ENCODE assay signal across 7 cellular contexts in genomic region chr22:40584766-40585165, GRCh38. TPM values are rescaled to one million over a fixed set of nuclear protein-coding genes. Genes with fewer than 3 reads are reported as not detected.
A peak's percentile ranks its signal among the peaks of the same experiment; 100 is the strongest.
DNase-seq lines count a peak whose midpoint lies in the region; ATAC-seq and TF ChIP-seq lines count a peak whose summit lies in the region.
"Not testable (repeated sequence)": the region's sequence is repeated elsewhere in the genome, so short reads cannot be mapped to it uniquely, and the experiment has no call there.

No MANE protein-coding gene starts in this region.

- not testable (repeated sequence) for H3K9me3 Mint-ChIP-seq in CD4-positive, CD25-positive, alpha-beta regulatory T cell; activated CD4-positive, alpha-beta T cell treated with anti-CD3 and anti-CD28 coated beads for 36 hours (ENCODE audit: low read depth); activated T-helper 1 cell treated with anti-CD3 and anti-CD28 coated beads, Interleukin-12 subunit alpha, Interleukin-12 subunit beta, Interleukin-2, Interleukin-4 antibody, amounts not matched to agents 30 ng/mL and 10 ng/mL and 1 ng/mL, durations not matched to agents 14 hours and 24 hours and 36 hours; chondrocyte (ENCODE audit: low read depth); stimulated activated memory B cell treated with anti-CD40 and anti-IgM and Interleukin-4, amounts not matched to agents 10 μg/mL and 1 μg/mL and 100 μg/mL, for 72 hours
- H3K9me3 Mint-ChIP-seq in nephron progenitor cell = peaks cover 24% of the 10 kb centered on the region

- H3K4me3 Mint-ChIP-seq in CD4-positive, CD25-positive, alpha-beta regulatory T cell; activated CD4-positive, alpha-beta T cell treated with anti-CD3 and anti-CD28 coated beads for 36 hours; activated T-helper 1 cell treated with anti-CD3 and anti-CD28 coated beads, Interleukin-12 subunit alpha, Interleukin-12 subunit beta, Interleukin-2, Interleukin-4 antibody, amounts not matched to agents 30 ng/mL and 10 ng/mL and 1 ng/mL, durations not matched to agents 14 hours and 24 hours and 36 hours; chondrocyte (ENCODE audit: unreplicated experiment); nephron progenitor cell; stimulated activated memory B cell treated with anti-CD40 and anti-IgM and Interleukin-4, amounts not matched to agents 10 μg/mL and 1 μg/mL and 100 μg/mL, for 72 hours: not testable (repeated sequence)

- peak overlapping the region in 2 of 3 donors; percentile 5 to 12 for H3K27ac Mint-ChIP-seq in CD4-positive, CD25-positive, alpha-beta regulatory T cell
- peak overlapping the region; percentile 5 for H3K27ac Mint-ChIP-seq in activated CD4-positive, alpha-beta T cell treated with anti-CD3 and anti-CD28 coated beads for 36 hours
- peak overlapping the region; percentile 30 for H3K27ac Mint-ChIP-seq in activated T-helper 1 cell treated with anti-CD3 and anti-CD28 coated beads, Interleukin-12 subunit alpha, Interleukin-12 subunit beta, Interleukin-2, Interleukin-4 antibody, amounts not matched to agents 30 ng/mL and 10 ng/mL and 1 ng/mL, durations not matched to agents 14 hours and 24 hours and 36 hours
- H3K27ac Mint-ChIP-seq in chondrocyte (ENCODE audit: unreplicated experiment) (peak overlapping the region; percentile 77), nephron progenitor cell (peak overlapping the region; percentile 37)
- peak overlapping the region; percentile 7 for H3K27ac Mint-ChIP-seq in stimulated activated memory B cell treated with anti-CD40 and anti-IgM and Interleukin-4, amounts not matched to agents 10 μg/mL and 1 μg/mL and 100 μg/mL, for 72 hours

- POLR2A ChIA-PET in activated CD4-positive, alpha-beta T cell treated with anti-CD3 and anti-CD28 coated beads for 36 hours (lab: Charles Lee) = not testable (repeated sequence)

- not testable (repeated sequence) for H3K9me3 ChIP-seq in CD4-positive, CD25-positive, alpha-beta regulatory T cell (ENCODE audit: control insufficient read depth in 2 of 2, low read length in 2 of 2); OCI-LY3 (ENCODE audit: insufficient read depth, low read length)

- peaks cover 50% of the 10 kb centered on the region for H3K79me2 ChIP-seq in OCI-LY3 (ENCODE audit: low read length)

- not testable (repeated sequence) for H3K4me3 ChIP-seq in CD4-positive, CD25-positive, alpha-beta regulatory T cell (ENCODE audit: low read depth, low read length); OCI-LY3 (ENCODE audit: low read length)

- CTCF ChIA-PET in activated CD4-positive, alpha-beta T cell treated with anti-CD3 and anti-CD28 coated beads for 36 hours (lab: Charles Lee) = interaction anchor here (0.7 to 1.2 kb wide), 4 partner anchors 60 to 157 kb away, joined by 3 read pairs; no protein-coding TSS in a partner anchor

- intact Hi-C loops in activated CD4-positive, alpha-beta T cell treated with anti-CD3 and anti-CD28 coated beads for 36 hours (cut with DNase I, micrococcal nuclease) = loop anchor here in 1 of 2 experiments (5.0 kb wide), 2 partner anchors 38 to 52 kb away; no protein-coding TSS in a partner anchor
- intact Hi-C loops in activated T-helper 1 cell treated with anti-CD3 and anti-CD28 coated beads, Interleukin-12 subunit alpha, Interleukin-12 subunit beta, Interleukin-2, Interleukin-4 antibody, amounts not matched to agents 30 ng/mL and 10 ng/mL and 1 ng/mL, durations not matched to agents 14 hours and 24 hours and 36 hours (cut with micrococcal nuclease) = not testable (repeated sequence)

- not testable (repeated sequence) for H3K27ac ChIP-seq in CD4-positive, CD25-positive, alpha-beta regulatory T cell (ENCODE audit: insufficient read depth, low read length, poor library complexity, severe bottlenecking); OCI-LY3 (ENCODE audit: low read length)

- not testable (repeated sequence) for H3K27me3 ChIP-seq in CD4-positive, CD25-positive, alpha-beta regulatory T cell (ENCODE audit: control insufficient read depth, insufficient read depth, low read length); OCI-LY3 (ENCODE audit: low read depth, low read length)

- ATAC-seq in CD4-positive, CD25-positive, alpha-beta regulatory T cell (ENCODE audit: low read depth in 2 of 2); activated CD4-positive, alpha-beta T cell treated with anti-CD3 and anti-CD28 coated beads for 36 hours; stimulated activated memory B cell treated with anti-CD40 and anti-IgM and Interleukin-4, amounts not matched to agents 10 μg/mL and 1 μg/mL and 100 μg/mL, for 72 hours: not testable (repeated sequence)

- not testable (repeated sequence) for H4K20me1 ChIP-seq in OCI-LY3 (ENCODE audit: insufficient read depth, low read length)

- H3K4me2 ChIP-seq in OCI-LY3 (ENCODE audit: low read length) = peak overlapping the region; percentile 14

- DNase-seq in CD4-positive, CD25-positive, alpha-beta regulatory T cell; activated CD4-positive, alpha-beta T cell treated with anti-CD3 and anti-CD28 coated beads for 36 hours; activated T-helper 1 cell treated with anti-CD3 and anti-CD28 coated beads, Interleukin-12 subunit alpha, Interleukin-12 subunit beta, Interleukin-2, Interleukin-4 antibody, amounts not matched to agents 30 ng/mL and 10 ng/mL and 1 ng/mL, durations not matched to agents 14 hours and 24 hours and 36 hours (ENCODE audit: low spot score); chondrocyte (ENCODE audit: low spot score); nephron progenitor cell: not testable (repeated sequence)

- not testable (repeated sequence) for H3K9ac ChIP-seq in OCI-LY3 (ENCODE audit: low read length)

- peaks cover 17% of the 10 kb centered on the region for H3K36me3 Mint-ChIP-seq in CD4-positive, CD25-positive, alpha-beta regulatory T cell
- peaks cover 20% of the 10 kb centered on the region for H3K36me3 Mint-ChIP-seq in activated CD4-positive, alpha-beta T cell treated with anti-CD3 and anti-CD28 coated beads for 36 hours (ENCODE audit: low read depth)
- peaks cover 25% of the 10 kb centered on the region for H3K36me3 Mint-ChIP-seq in activated T-helper 1 cell treated with anti-CD3 and anti-CD28 coated beads, Interleukin-12 subunit alpha, Interleukin-12 subunit beta, Interleukin-2, Interleukin-4 antibody, amounts not matched to agents 30 ng/mL and 10 ng/mL and 1 ng/mL, durations not matched to agents 14 hours and 24 hours and 36 hours (ENCODE audit: low read depth)
- not testable (repeated sequence) for H3K36me3 Mint-ChIP-seq in chondrocyte (ENCODE audit: low read depth)
- peaks cover 60% of the 10 kb centered on the region for H3K36me3 Mint-ChIP-seq in nephron progenitor cell (ENCODE audit: low read depth)
- peaks cover 35% of the 10 kb centered on the region for H3K36me3 Mint-ChIP-seq in stimulated activated memory B cell treated with anti-CD40 and anti-IgM and Interleukin-4, amounts not matched to agents 10 μg/mL and 1 μg/mL and 100 μg/mL, for 72 hours

- not testable (repeated sequence) for H3K36me3 ChIP-seq in CD4-positive, CD25-positive, alpha-beta regulatory T cell (ENCODE audit: control insufficient read depth, insufficient read depth, low read length)
- peaks cover 24% of the 10 kb centered on the region for H3K36me3 ChIP-seq in OCI-LY3 (replicated peaks; ENCODE audit: low read depth, low read length)

- not testable (repeated sequence) for H2AFZ ChIP-seq in OCI-LY3 (ENCODE audit: low read depth, low read length)

- not testable (repeated sequence) for TF ChIP-seq CTCF in OCI-LY3 (IDR thresholded peaks at IDR 0.05; ENCODE audit: low read depth, low read length); chondrocyte (IDR thresholded peaks at IDR 0.05); nephron progenitor cell (IDR thresholded peaks at IDR 0.05)

- not testable (repeated sequence) for H3K27me3 Mint-ChIP-seq in CD4-positive, CD25-positive, alpha-beta regulatory T cell; activated CD4-positive, alpha-beta T cell treated with anti-CD3 and anti-CD28 coated beads for 36 hours; activated T-helper 1 cell treated with anti-CD3 and anti-CD28 coated beads, Interleukin-12 subunit alpha, Interleukin-12 subunit beta, Interleukin-2, Interleukin-4 antibody, amounts not matched to agents 30 ng/mL and 10 ng/mL and 1 ng/mL, durations not matched to agents 14 hours and 24 hours and 36 hours (ENCODE audit: insufficient read depth); chondrocyte (ENCODE audit: low read depth); nephron progenitor cell (ENCODE audit: low read depth, poor library complexity); stimulated activated memory B cell treated with anti-CD40 and anti-IgM and Interleukin-4, amounts not matched to agents 10 μg/mL and 1 μg/mL and 100 μg/mL, for 72 hours

- H3K4me1 ChIP-seq in CD4-positive, CD25-positive, alpha-beta regulatory T cell (ENCODE audit: control insufficient read depth, insufficient read depth, low read length, poor library complexity, severe bottlenecking) = peaks cover 15% of the 10 kb centered on the region
- peaks cover 36% of the 10 kb centered on the region for H3K4me1 ChIP-seq in OCI-LY3 (ENCODE audit: low read length)

- peaks cover 28 to 51% (median 30%) of the 10 kb centered on the region in 4 donors for H3K4me1 Mint-ChIP-seq in CD4-positive, CD25-positive, alpha-beta regulatory T cell
- H3K4me1 Mint-ChIP-seq in activated CD4-positive, alpha-beta T cell treated with anti-CD3 and anti-CD28 coated beads for 36 hours = peaks cover 30% of the 10 kb centered on the region
- peaks cover 34% of the 10 kb centered on the region for H3K4me1 Mint-ChIP-seq in activated T-helper 1 cell treated with anti-CD3 and anti-CD28 coated beads, Interleukin-12 subunit alpha, Interleukin-12 subunit beta, Interleukin-2, Interleukin-4 antibody, amounts not matched to agents 30 ng/mL and 10 ng/mL and 1 ng/mL, durations not matched to agents 14 hours and 24 hours and 36 hours (ENCODE audit: low read depth)
- H3K4me1 Mint-ChIP-seq in chondrocyte (ENCODE audit: low read depth) (peaks cover 57% of the 10 kb centered on the region), nephron progenitor cell (peaks cover 10% of the 10 kb centered on the region)
- H3K4me1 Mint-ChIP-seq in stimulated activated memory B cell treated with anti-CD40 and anti-IgM and Interleukin-4, amounts not matched to agents 10 μg/mL and 1 μg/mL and 100 μg/mL, for 72 hours = peaks cover 37% of the 10 kb centered on the region

RNA-seq across cellular contexts. Expression of gene MRTFA, which starts 51.8 kb away (rescaled TPM):
- 94.5 TPM for total RNA-seq in CD4-positive, CD25-positive, alpha-beta regulatory T cell
- polyA plus RNA-seq in CD4-positive, CD25-positive, alpha-beta regulatory T cell = 10 to 100 TPM; 11.3 to 17.4 (median 14.9) TPM
- total RNA-seq in activated CD4-positive, alpha-beta T cell treated with anti-CD3 and anti-CD28 coated beads for 36 hours = 10 to 100 TPM; 41.0 to 43.2 TPM
- 47.4 and 47.8 TPM in 2 replicates for total RNA-seq in activated T-helper 1 cell treated with anti-CD3 and anti-CD28 coated beads, Interleukin-12 subunit alpha, Interleukin-12 subunit beta, Interleukin-2, Interleukin-4 antibody, amounts not matched to agents 30 ng/mL and 10 ng/mL and 1 ng/mL, durations not matched to agents 14 hours and 24 hours and 36 hours
- total RNA-seq in chondrocyte = 58.2 to 69.8 TPM (median 65.3 TPM) in 3 replicates

Comparison
In these comparisons a context has a peak if more than half of its experiments do, and no peak if none do; other contexts are left out.
1. H3K27ac Mint-ChIP-seq: peak in every context shown above with its lines; median percentile 77 in chondrocyte; 37 in nephron progenitor cell; 30 in activated T-helper 1 cell treated with anti-CD3 and anti-CD28 coated beads, Interleukin-12 subunit alpha, Interleukin-12 subunit beta, Interleukin-2, Interleukin-4 antibody, amounts not matched to agents 30 ng/mL and 10 ng/mL and 1 ng/mL, durations not matched to agents 14 hours and 24 hours and 36 hours; 8 in CD4-positive, CD25-positive, alpha-beta regulatory T cell; 7 in stimulated activated memory B cell treated with anti-CD40 and anti-IgM and Interleukin-4, amounts not matched to agents 10 μg/mL and 1 μg/mL and 100 μg/mL, for 72 hours; 5 in activated CD4-positive, alpha-beta T cell treated with anti-CD3 and anti-CD28 coated beads for 36 hours.